In genomic region chr18:41170346-41170745, GRCh38 we compare ENCODE assay signal across 22 cellular contexts.
A peak's percentile ranks its signal among the peaks of the same experiment; 100 is the strongest.
DNase-seq lines count a peak whose midpoint lies in the region; ATAC-seq and TF ChIP-seq lines count a peak whose summit lies in the region.
"Had no signal": no experiment of that assay in that cellular context is flagged by ENCODE, and none has a peak within 500 bp of the region (broad histone marks: within the 10 kb centered on the region; RNA-seq: fewer than 3 reads in every experiment).

No MANE protein-coding gene starts in this region.

- no peak overlapping the region for H3K4me3 ChIP-seq in cardiac fibroblast (replicated peaks in 1 of 2; ENCODE audit: low read depth in 2 of 2, low read length in 2 of 2)
- H3K4me3 ChIP-seq: GM23338, K562 had no signal

- peak; percentile 5 for DNase-seq in DMS53 treated with DMSO at 0.1 percent for 48 hours (lab: John Stamatoyannopoulos, UW; ENCODE audit: unreplicated experiment)
- peak; percentile 12 for DNase-seq in NCI-H460 (ENCODE audit: extremely low read depth, low read depth)
- DNase-seq in cardiac fibroblast (ENCODE audit: low read depth in 2 of 2) = peak; percentile 43 to 56
- peak; percentile 55 for DNase-seq in iris pigment epithelial cell (ENCODE audit: low read depth)
- DNase-seq in natural killer cell = no peak
- DNase-seq in ACHN = no peak
- DNase-seq in effector memory CD8-positive, alpha-beta T cell = no peak
- no peak for DNase-seq in NCI-H510A (lab: John Stamatoyannopoulos, UW)
- DNase-seq: BE2C; CD4-positive, CD25-positive, alpha-beta regulatory T cell; DMS153; EL; HCEC 1CT; MV-4-11; NCI-H1417; NCI-H446 treated with DMSO at 0.1 percent for 48 hours; NCI-H748 treated with DMSO at 0.1 percent for 48 hours; RPMI8226; SHP77 treated with DMSO at 0.1 percent for 48 hours had no signal

- no peaks in the 10 kb centered on the region for H3K4me1 Mint-ChIP-seq in natural killer cell
- no peaks in the 10 kb centered on the region for H3K4me1 Mint-ChIP-seq in effector memory CD8-positive, alpha-beta T cell (ENCODE audit: low read depth in 2 of 2)
- H3K4me1 Mint-ChIP-seq: CD4-positive, CD25-positive, alpha-beta regulatory T cell; GM23338 had no signal

- no peaks in the 10 kb centered on the region for H3K36me3 Mint-ChIP-seq in natural killer cell
- H3K36me3 Mint-ChIP-seq in effector memory CD8-positive, alpha-beta T cell (ENCODE audit: insufficient read depth) = no peaks in the 10 kb centered on the region
- H3K36me3 Mint-ChIP-seq: CD4-positive, CD25-positive, alpha-beta regulatory T cell had no signal

- no peak for ATAC-seq in natural killer cell
- no peak for ATAC-seq in effector memory CD8-positive, alpha-beta T cell (replicated peaks)
- ATAC-seq: GM23338, K562, SK-N-SH treated with all-trans-retinoic acid at 6 μM for 48 hours had no signal

- no peaks in the 10 kb centered on the region for H3K27me3 Mint-ChIP-seq in natural killer cell (ENCODE audit: low read depth in 2 of 2)
- H3K27me3 Mint-ChIP-seq in effector memory CD8-positive, alpha-beta T cell = no peaks in the 10 kb centered on the region
- H3K27me3 Mint-ChIP-seq: CD4-positive, CD25-positive, alpha-beta regulatory T cell had no signal

- H3K9me3 Mint-ChIP-seq in natural killer cell = peaks cover 5 to 10% of the 10 kb centered on the region in 2 donors
- H3K9me3 Mint-ChIP-seq in effector memory CD8-positive, alpha-beta T cell = peaks cover 6 to 14% of the 10 kb centered on the region in 2 donors
- H3K9me3 Mint-ChIP-seq: GM23338 had no signal

- H3K27ac Mint-ChIP-seq in natural killer cell = no peak overlapping the region
- H3K27ac Mint-ChIP-seq in effector memory CD8-positive, alpha-beta T cell = no peak overlapping the region
- H3K27ac Mint-ChIP-seq: CD4-positive, CD25-positive, alpha-beta regulatory T cell; GM23338 had no signal

- no peak for TF ChIP-seq CTCF in cardiac fibroblast (IDR thresholded peaks at IDR 0.05; ENCODE audit: low read depth, low read length)
- TF ChIP-seq CTCF in natural killer cell (IDR thresholded peaks at IDR 0.05) = no peak

- no peak overlapping the region for H3K4me3 Mint-ChIP-seq in natural killer cell
- H3K4me3 Mint-ChIP-seq in effector memory CD8-positive, alpha-beta T cell = no peak overlapping the region
- H3K4me3 Mint-ChIP-seq: CD4-positive, CD25-positive, alpha-beta regulatory T cell; GM23338 had no signal

- intact Hi-C loops in natural killer cell (cut with micrococcal nuclease) = no loop called here

- in situ Hi-C loops in ACHN (cut with HindIII; ENCODE audit: low pct_ligation_motif_present, low pct_unique_long_range_greater_than_20kb, low sequenced_read_pairs) = no loop called here

Comparison
In these comparisons a context has a peak if more than half of its experiments do, and no peak if none do; other contexts are left out.
1. DNase-seq: peak in DMS53 treated with DMSO at 0.1 percent for 48 hours (single experiment), NCI-H460 (single experiment), cardiac fibroblast (2 of 2) and iris pigment epithelial cell (single experiment); none in natural killer cell (single experiment), ACHN (single experiment), effector memory CD8-positive, alpha-beta T cell (0 of 3) and NCI-H510A (single experiment).